ENCODE assay signal across 25 cellular contexts in genomic region chr3:114824014-114824413, GRCh38.
"Had no signal": no experiment of that assay in that cellular context is flagged by ENCODE, and none has a peak within 500 bp of the region (broad histone marks: within the 10 kb centered on the region; RNA-seq: fewer than 3 reads in every experiment).

No MANE protein-coding gene starts in this region.

- ATAC-seq: effector memory CD8-positive, alpha-beta T cell; esophagus mucosa; foreskin keratinocyte; gastrocnemius medialis; gastroesophageal sphincter; heart left ventricle; heart right ventricle had no signal

- H3K27ac ChIP-seq: colonic mucosa, coronary artery, epithelial cell of prostate, esophagus muscularis mucosa, esophagus squamous epithelium, foreskin keratinocyte, gastrocnemius medialis, gastroesophageal sphincter, heart left ventricle, heart right ventricle had no signal

- H3K36me3 ChIP-seq: colonic mucosa, esophagus muscularis mucosa, esophagus squamous epithelium, gastrocnemius medialis, gastroesophageal sphincter, heart left ventricle, heart right ventricle had no signal

- H3K4me3 ChIP-seq: colonic mucosa, coronary artery, dorsolateral prefrontal cortex, esophagus muscularis mucosa, esophagus squamous epithelium, gastrocnemius medialis, gastroesophageal sphincter, heart left ventricle, heart right ventricle had no signal

- H3K4me1 ChIP-seq: colonic mucosa, esophagus squamous epithelium, foreskin keratinocyte had no signal

- H3K9me3 ChIP-seq: colonic mucosa, esophagus muscularis mucosa, esophagus squamous epithelium, gastrocnemius medialis, gastroesophageal sphincter, heart left ventricle, heart right ventricle had no signal

- FAIRE-seq: colon had no signal

- H3K27me3 ChIP-seq: colonic mucosa, dorsolateral prefrontal cortex, esophagus muscularis mucosa, esophagus squamous epithelium, foreskin keratinocyte, gastrocnemius medialis, gastroesophageal sphincter, heart left ventricle, heart right ventricle had no signal

- DNase-seq: colonic mucosa; cortex of kidney; dermis blood vessel endothelial cell; dorsolateral prefrontal cortex; effector CD4-positive, alpha-beta T cell; effector CD8-positive, alpha-beta T cell; effector memory CD4-positive, alpha-beta T cell; effector memory CD8-positive, alpha-beta T cell; endodermal cell; erythroblast; esophagus squamous epithelium; foreskin fibroblast; foreskin keratinocyte; foreskin melanocyte; gastrocnemius medialis; glutamatergic neuron; head of caudate nucleus; heart left ventricle; heart right ventricle had no signal
